32 cellular contexts compared by ENCODE assay signal in genomic region chr2:30886101-30886500, GRCh38.
DNase-seq lines count a peak whose midpoint lies in the region; ATAC-seq, FAIRE-seq and TF ChIP-seq lines count a peak whose summit lies in the region.
"Had no signal": no experiment of that assay in that cellular context is flagged by ENCODE, and none has a peak within 500 bp of the region (broad histone marks: within the 10 kb centered on the region; RNA-seq: fewer than 3 reads in every experiment).

No MANE protein-coding gene starts in this region.

- H3K18ac ChIP-seq in H1 (ENCODE audit: extremely low read depth, low read length): peak overlapping the region; percentile 66; the same call in 1 of the 2 replicates

- H2BK20ac ChIP-seq in H1 (ENCODE audit: low read length): 0 out of 2 replicates have a peak overlapping the region, but pooled peaks have one; percentile 29

- no peak overlapping the region for H3K56ac ChIP-seq in H1 (replicated peaks; ENCODE audit: insufficient read length, low read depth, low read length)

- POLR2A ChIA-PET in H1 (lab: Charles Lee; ENCODE audit: partially characterized antibody): no interaction called here

- H2BK120ac ChIP-seq in H1 (replicated peaks; ENCODE audit: low read depth, low read length): no peak overlapping the region

- FAIRE-seq in H1 (lab: Jason Lieb, UNC) (no peak), pancreas (lab: Jason Lieb, UNC) (no peak)
- FAIRE-seq: colon had no signal

- H3K9me3 ChIP-seq in H1 (ENCODE audit: insufficient read depth in 2 of 2, low read depth in 1 of 2, low read length in 1 of 2) (0 out of 4 replicates have a peak, but pooled peaks cover 5% of the 10 kb centered on the region in 2 experiments), pancreas (no peaks in the 10 kb centered on the region)
- H3K9me3 ChIP-seq: A549, gastrocnemius medialis, lower lobe of right lung, mucosa of descending colon, right atrium auricular region, transverse colon had no signal

- no peak for TF ChIP-seq POLR2A in H1 (IDR thresholded peaks at IDR 0.05; ENCODE audit: control extremely low read depth in 1 of 2, low read depth in 2 of 2, low read length in 2 of 2)

- no peak for TF ChIP-seq RAD21 in H1 (IDR thresholded peaks at IDR 0.05 in 1 of 2, conservative IDR thresholded peaks at IDR 0.05 in 1 of 2; ENCODE audit: low read depth in 2 of 2, low read length in 2 of 2)

- H3K27me3 ChIP-seq in H1 (replicated peaks in 1 of 4; ENCODE audit: control insufficient read depth in 3 of 4, extremely low read depth in 1 of 4, insufficient read depth in 3 of 4, low read length in 3 of 4): no peaks in the 10 kb centered on the region
- no peaks in the 10 kb centered on the region for H3K27me3 ChIP-seq in pancreas
- H3K27me3 ChIP-seq: gastrocnemius medialis, hepatocyte, right atrium auricular region, transverse colon had no signal

- no peaks in the 10 kb centered on the region for H3K79me2 ChIP-seq in H1 (ENCODE audit: control insufficient read depth in 1 of 2, insufficient read depth in 2 of 2, low read length in 2 of 2)
- H3K79me2 ChIP-seq: hepatocyte, parathyroid adenoma had no signal

- no peaks in the 10 kb centered on the region for H3K4me1 Mint-ChIP-seq in stimulated activated memory B cell treated with anti-CD40 and anti-IgM and Interleukin-4, amounts not matched to agents 10 μg/mL and 1 μg/mL and 100 μg/mL, for 72 hours
- H3K4me1 Mint-ChIP-seq: activated naive CD4-positive, alpha-beta T cell treated with anti-CD3 and anti-CD28 coated beads, Interleukin-2, amount 10 ng/mL, durations not matched to agents 7 days and 5 days had no signal

- no peak overlapping the region for H2BK12ac ChIP-seq in H1 (ENCODE audit: low read depth, low read length)

- TF ChIP-seq CTCF in H1 (IDR thresholded peaks at IDR 0.05; ENCODE audit: control extremely low read depth in 1 of 3, insufficient read depth in 1 of 3, low read depth in 1 of 3, low read length in 3 of 3) (no peak), pancreas (IDR thresholded peaks at IDR 0.05) (no peak)

- no peaks in the 10 kb centered on the region for H4K20me1 ChIP-seq in H1 (replicated peaks in 1 of 2; ENCODE audit: control insufficient read depth in 1 of 2, insufficient read depth in 2 of 2, low read length in 2 of 2)

- DNase-seq in ELF-1 (ENCODE audit: low read depth, low spot score): peak; percentile 91
- DNase-seq in NCI-H345 (lab: John Stamatoyannopoulos, UW): peak; percentile 58
- peak in 1 of 2 experiments; percentile 39 for DNase-seq in H1 (ENCODE audit: low read depth in 1 of 2, low spot score in 2 of 2)
- DNase-seq in iPS-NIHi7 (ENCODE audit: extremely low spot score): peak; percentile 27
- DNase-seq in GDM1 (lab: John Stamatoyannopoulos, UW): no peak
- no peak for DNase-seq in UCSD-AML1 (lab: John Stamatoyannopoulos, UW; ENCODE audit: unreplicated experiment)
- DNase-seq in pancreas: no peak
- DNase-seq: activated CD4-positive, alpha-beta T cell treated with anti-CD3 and anti-CD28 coated beads, Interleukin-2, amount 50 U/mL, for 48 hours; activated naive CD4-positive, alpha-beta T cell treated with anti-CD3 and anti-CD28 coated beads, Interleukin-2, amount 10 ng/mL, durations not matched to agents 7 days and 5 days; amygdala; CD4-positive, alpha-beta memory T cell; DMS153; effector memory CD8-positive, alpha-beta T cell; gastrocnemius medialis; HCEC 1CT; kidney glomerular epithelial cell; lower lobe of right lung; mucosa of descending colon; NCI-H187; NCI-H2171 treated with DMSO at 0.1 percent for 48 hours; NCI-H526; stimulated activated CD4-positive, alpha-beta T cell treated with anti-CD3 and anti-CD28 coated beads, Interleukin-2, amount 100 ng/mL, for 24 hours; transverse colon had no signal

- no peaks in the 10 kb centered on the region for H3K36me3 ChIP-seq in H1 (ENCODE audit: control insufficient read depth in 2 of 4, insufficient read depth in 4 of 4, low read length in 3 of 4)
- H3K36me3 ChIP-seq in pancreas: no peaks in the 10 kb centered on the region
- H3K36me3 ChIP-seq: gastrocnemius medialis, lower lobe of right lung, right atrium auricular region, transverse colon had no signal

- CTCF ChIA-PET in H1 (lab: Charles Lee; ENCODE audit: partially characterized antibody): interaction anchor here (0.6 to 2.4 kb wide), 2 partner anchors 169 to 174 kb away, joined by 3 to 8 read pairs; no protein-coding TSS in a partner anchor

- no peak overlapping the region for H3K14ac ChIP-seq in H1 (ENCODE audit: insufficient read length)

- H3K36me3 Mint-ChIP-seq in stimulated activated memory B cell treated with anti-CD40 and anti-IgM and Interleukin-4, amounts not matched to agents 10 μg/mL and 1 μg/mL and 100 μg/mL, for 72 hours: no peaks in the 10 kb centered on the region
- H3K36me3 Mint-ChIP-seq: activated naive CD4-positive, alpha-beta T cell treated with anti-CD3 and anti-CD28 coated beads, Interleukin-2, amount 10 ng/mL, durations not matched to agents 7 days and 5 days; CD4-positive, alpha-beta memory T cell; natural killer cell treated with Interleukin-12 subunit alpha and Interleukin-12 subunit beta and Interleukin-15 and Interleukin-18, amount 100 ng/mL, for 72 hours had no signal

- H3K23ac ChIP-seq in H1 (ENCODE audit: insufficient read length): no peak overlapping the region

- no peak overlapping the region for H2AFZ ChIP-seq in H1 (ENCODE audit: low read length)
- H2AFZ ChIP-seq: hepatocyte, parathyroid adenoma had no signal

- H3K4me3 ChIP-seq in H1 (ENCODE audit: extremely low read depth in 1 of 4, insufficient read depth in 2 of 4, low read depth in 3 of 4, low read length in 4 of 4): peak overlapping the region in 3 of 4 experiments; percentile 11 to 23 (median 15); a peak in 3 of 8 replicates
- no peak overlapping the region for H3K4me3 ChIP-seq in pancreas
- H3K4me3 ChIP-seq: A549, gastrocnemius medialis, hepatocyte, lower lobe of right lung, mucosa of descending colon, right atrium auricular region, SK-N-MC, transverse colon had no signal

- no peak for ATAC-seq in stimulated activated memory B cell treated with anti-CD40 and anti-IgM and Interleukin-4, amounts not matched to agents 10 μg/mL and 1 μg/mL and 100 μg/mL, for 72 hours
- no peak for ATAC-seq in pancreas
- ATAC-seq: activated CD4-positive, CD25-positive, alpha-beta regulatory T cell treated with anti-CD3 and anti-CD28 coated beads, Interleukin-2, amount 50 U/mL, for 24 hours; effector memory CD8-positive, alpha-beta T cell; gastrocnemius medialis; lower lobe of right lung; mucosa of descending colon; natural killer cell treated with Interleukin-12 subunit alpha and Interleukin-12 subunit beta and Interleukin-15 and Interleukin-18, amount 100 ng/mL, for 72 hours had no signal

- H3K9me3 Mint-ChIP-seq in stimulated activated memory B cell treated with anti-CD40 and anti-IgM and Interleukin-4, amounts not matched to agents 10 μg/mL and 1 μg/mL and 100 μg/mL, for 72 hours: no peaks in the 10 kb centered on the region
- H3K9me3 Mint-ChIP-seq: activated naive CD4-positive, alpha-beta T cell treated with anti-CD3 and anti-CD28 coated beads, Interleukin-2, amount 10 ng/mL, durations not matched to agents 7 days and 5 days; effector memory CD8-positive, alpha-beta T cell; natural killer cell treated with Interleukin-12 subunit alpha and Interleukin-12 subunit beta and Interleukin-15 and Interleukin-18, amount 100 ng/mL, for 72 hours had no signal

- H3K4me1 ChIP-seq in H1 (replicated peaks in 1 of 4; ENCODE audit: control insufficient read depth in 3 of 4, insufficient read depth in 4 of 4, low read length in 3 of 4) (peaks cover 2 to 15% (median 8%) of the 10 kb centered on the region in 4 experiments; a peak in 5 of 7 replicates), pancreas (no peaks in the 10 kb centered on the region)
- H3K4me1 ChIP-seq: gastrocnemius medialis, lower lobe of right lung, parathyroid adenoma, right atrium auricular region, transverse colon had no signal

- no peaks in the 10 kb centered on the region for H3K79me1 ChIP-seq in H1 (ENCODE audit: low read depth, low read length)

- no peak overlapping the region for H3K9ac ChIP-seq in H1 (replicated peaks in 1 of 4; ENCODE audit: extremely low read depth in 1 of 4, low read depth in 3 of 4, low read length in 3 of 4)
- H3K9ac ChIP-seq: parathyroid adenoma had no signal

- H3K27me3 Mint-ChIP-seq in stimulated activated memory B cell treated with anti-CD40 and anti-IgM and Interleukin-4, amounts not matched to agents 10 μg/mL and 1 μg/mL and 100 μg/mL, for 72 hours: peaks cover 14% of the 10 kb centered on the region
- H3K27me3 Mint-ChIP-seq: activated naive CD4-positive, alpha-beta T cell treated with anti-CD3 and anti-CD28 coated beads, Interleukin-2, amount 10 ng/mL, durations not matched to agents 7 days and 5 days had no signal

- no peak overlapping the region for H2BK15ac ChIP-seq in H1 (ENCODE audit: low read length)

- H3K27ac ChIP-seq in H1 (ENCODE audit: low read depth, low read length) (peak overlapping the region; percentile 29; the same call in 1 of the 2 replicates), pancreas (no peak overlapping the region)
- H3K27ac ChIP-seq: A549, gastrocnemius medialis, hepatocyte, lower lobe of right lung, parathyroid adenoma, right atrium auricular region, SK-N-MC, transverse colon had no signal

- intact Hi-C loops in pancreas (cut with DNase I): no loop called here

- TF ChIP-seq EP300 in H1 (IDR thresholded peaks at IDR 0.05; ENCODE audit: borderline replicate concordance in 1 of 2, low read depth in 2 of 2, low read length in 2 of 2): no peak

- H4K8ac ChIP-seq in H1 (ENCODE audit: extremely low read depth, insufficient read depth, low read length): no peak overlapping the region

- H3K4me3 Mint-ChIP-seq in stimulated activated memory B cell treated with anti-CD40 and anti-IgM and Interleukin-4, amounts not matched to agents 10 μg/mL and 1 μg/mL and 100 μg/mL, for 72 hours: no peak overlapping the region
- H3K4me3 Mint-ChIP-seq: activated naive CD4-positive, alpha-beta T cell treated with anti-CD3 and anti-CD28 coated beads, Interleukin-2, amount 10 ng/mL, durations not matched to agents 7 days and 5 days; CD4-positive, alpha-beta memory T cell; effector memory CD8-positive, alpha-beta T cell; natural killer cell treated with Interleukin-12 subunit alpha and Interleukin-12 subunit beta and Interleukin-15 and Interleukin-18, amount 100 ng/mL, for 72 hours had no signal

- no peak overlapping the region for H4K5ac ChIP-seq in H1 (ENCODE audit: insufficient read length, low read depth, low read length)

- H2AK5ac ChIP-seq in H1 (ENCODE audit: low read depth, low read length): no peak overlapping the region

- peak overlapping the region; percentile 33 to 47; a peak in 3 of 4 replicates for H3K4me2 ChIP-seq in H1 (ENCODE audit: insufficient read depth in 1 of 2, low read depth in 2 of 2, low read length in 2 of 2)
- H3K4me2 ChIP-seq: A549, hepatocyte had no signal

- H3K23me2 ChIP-seq in H1 (ENCODE audit: low read depth, low read length): no peaks in the 10 kb centered on the region

- WGBS in H1 (ENCODE audit: extremely low coverage in 1 of 2, insufficient coverage in 1 of 2, insufficient read length in 1 of 2, insufficient replicate concordance in 2 of 2, low coverage in 1 of 2, low lambda C conversion rate in 2 of 2, missing lambda C conversion rate in 1 of 2), 2 experiments: 53% methylated on average over 6 of the region's 6 CpGs; no CpG with 5 or more reads in 1 of the 2 experiments
- 63 to 67% methylated on average over 6 of the region's 6 CpGs for WGBS in pancreas, 2 donors

- peak overlapping the region; percentile 15 for H4K91ac ChIP-seq in H1 (replicated peaks; ENCODE audit: insufficient read length, low read length)

- H3K4ac ChIP-seq in H1 (replicated peaks; ENCODE audit: insufficient read length, low read depth, low read length): no peak overlapping the region

- H2BK5ac ChIP-seq in H1 (ENCODE audit: low read depth, low read length): no peak overlapping the region; the same call in 1 of the 2 replicates

- no peak overlapping the region for H3K27ac Mint-ChIP-seq in stimulated activated memory B cell treated with anti-CD40 and anti-IgM and Interleukin-4, amounts not matched to agents 10 μg/mL and 1 μg/mL and 100 μg/mL, for 72 hours
- H3K27ac Mint-ChIP-seq: activated naive CD4-positive, alpha-beta T cell treated with anti-CD3 and anti-CD28 coated beads, Interleukin-2, amount 10 ng/mL, durations not matched to agents 7 days and 5 days; CD4-positive, alpha-beta memory T cell; effector memory CD8-positive, alpha-beta T cell; natural killer cell treated with Interleukin-12 subunit alpha and Interleukin-12 subunit beta and Interleukin-15 and Interleukin-18, amount 100 ng/mL, for 72 hours had no signal

Comparison
In these comparisons a context has a peak if more than half of its experiments do, and no peak if none do; other contexts are left out.
1. DNase-seq: peak in ELF-1 (single experiment), NCI-H345 (single experiment) and iPS-NIHi7 (single experiment); none in GDM1 (single experiment), UCSD-AML1 (single experiment) and pancreas (0 of 6).
2. H3K4me3 ChIP-seq: peak in H1 (3 of 4); none in pancreas (0 of 4).